Comparison of ENCODE assay signal across 8 cellular contexts in the genomic region with DNA sequence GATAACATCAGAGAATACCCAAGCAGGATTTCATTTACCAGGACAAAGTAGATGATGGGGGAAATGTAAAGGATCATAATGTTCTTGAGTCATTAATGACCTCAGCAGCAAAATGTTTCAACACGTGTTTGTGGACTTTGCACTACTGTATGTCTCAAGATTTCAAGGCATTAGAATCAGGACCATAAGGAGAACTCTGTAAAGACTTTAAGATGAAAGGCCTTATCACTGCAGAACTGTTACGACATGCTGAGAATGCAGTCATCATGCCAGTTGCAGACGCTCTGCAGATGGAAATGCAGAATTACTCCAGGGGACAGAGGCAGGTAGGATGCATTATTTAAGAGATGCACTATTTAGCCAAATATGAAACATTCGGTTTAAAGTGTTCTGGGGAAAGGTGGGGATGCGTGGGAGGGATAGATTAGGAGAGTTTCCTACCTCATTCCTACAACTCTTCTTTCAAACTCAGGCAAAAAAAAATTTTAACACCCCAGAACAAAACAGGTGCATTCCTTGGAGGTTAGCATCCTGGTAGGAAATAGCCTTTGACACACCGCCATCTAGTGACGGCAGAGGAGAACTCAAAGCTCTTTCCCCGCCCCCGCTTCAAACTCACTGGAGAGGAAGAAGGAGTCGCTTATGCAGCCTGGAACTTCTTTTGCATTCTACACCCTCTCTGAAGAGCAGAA. TPM values are rescaled to one million over a fixed set of nuclear protein-coding genes. Genes with fewer than 3 reads are reported as not detected.
DNase-seq lines count a peak whose midpoint lies in the region; ATAC-seq and TF ChIP-seq lines count a peak whose summit lies in the region.

No MANE protein-coding gene starts in this region.

- H3K27me3 ChIP-seq in RWPE2 (ENCODE audit: insufficient read depth, poor library complexity, severe bottlenecking) (no peaks in the 10 kb centered on the region), gastroesophageal sphincter (no peaks in the 10 kb centered on the region), ovary (no peaks in the 10 kb centered on the region), tibial nerve (no peaks in the 10 kb centered on the region)

- TF ChIP-seq EP300 in gastroesophageal sphincter (IDR thresholded peaks at IDR 0.05), result no peak
- no peak for TF ChIP-seq EP300 in ovary (IDR thresholded peaks at IDR 0.05)
- no peak for TF ChIP-seq EP300 in tibial nerve (IDR thresholded peaks at IDR 0.05)

- 5 to 12% methylated on average over 10 of the region's 10 CpGs for WGBS in gastroesophageal sphincter (ENCODE audit: low coverage in 1 of 2), 2 donors
- WGBS in ovary, 3 donors, result 4 to 9% (median 4%) methylated on average over 10 of the region's 10 CpGs
- WGBS in tibial nerve, 2 donors, result 5 to 6% methylated on average over 10 of the region's 10 CpGs

- DNase-seq in NCI-H2081 (lab: John Stamatoyannopoulos, UW) (peak; percentile 51 to 63), NCI-H2081 treated with DMSO at 0.1 percent for 48 hours (lab: John Stamatoyannopoulos, UW) (no peak), HuH-7.5 (ENCODE audit: low spot score) (peak; percentile 52), RWPE2 (ENCODE audit: low spot score) (peak; percentile 64), ovary (peak; percentile 41 to 60 (median 57)), tibial nerve (ENCODE audit: low spot score in 2 of 2) (peak; percentile 47 to 75)
- DNase-seq in activated effector memory CD4-positive, alpha-beta T cell treated with Interleukin-2 at 50 U/mL for 16 hours, result peak; percentile 39

- no peak overlapping the region for H3K4me3 ChIP-seq in RWPE2 (ENCODE audit: severe bottlenecking)
- no peak overlapping the region for H3K4me3 ChIP-seq in gastroesophageal sphincter
- H3K4me3 ChIP-seq in ovary, result no peak overlapping the region
- no peak overlapping the region for H3K4me3 ChIP-seq in tibial nerve

- ATAC-seq in RWPE2 (ENCODE audit: low read depth) (peak; percentile 91), gastroesophageal sphincter (no peak)

- H3K36me3 ChIP-seq in RWPE2 (ENCODE audit: low read depth), result no peaks in the 10 kb centered on the region
- no peaks in the 10 kb centered on the region for H3K36me3 ChIP-seq in gastroesophageal sphincter
- no peaks in the 10 kb centered on the region for H3K36me3 ChIP-seq in ovary
- H3K36me3 ChIP-seq in tibial nerve, result no peaks in the 10 kb centered on the region

- H3K27ac ChIP-seq in RWPE2 (ENCODE audit: poor library complexity, severe bottlenecking) (no peak overlapping the region), gastroesophageal sphincter (no peak overlapping the region), ovary (no peak overlapping the region), tibial nerve (no peak overlapping the region)

- H3K4me1 ChIP-seq in RWPE2 (ENCODE audit: insufficient read depth, poor library complexity, severe bottlenecking) (peaks cover 3% of the 10 kb centered on the region), gastroesophageal sphincter (no peaks in the 10 kb centered on the region), ovary (ENCODE audit: insufficient read depth) (no peaks in the 10 kb centered on the region), tibial nerve (no peaks in the 10 kb centered on the region)

- TF ChIP-seq CTCF in RWPE2 (IDR thresholded peaks at IDR 0.05; ENCODE audit: poor library complexity, severe bottlenecking) (peak; percentile 85), gastroesophageal sphincter (IDR thresholded peaks at IDR 0.05) (peak; percentile 72 to 84 (median 73)), ovary (IDR thresholded peaks at IDR 0.05) (peak; percentile 26 to 57 (median 34)), tibial nerve (IDR thresholded peaks at IDR 0.05) (peak; percentile 67 to 80 (median 74))

- intact Hi-C loops in ovary (cut with DNase I), result loop anchor here in 3 of 4 donors (10.0 kb wide), 2 partner anchors 344 to 654 kb away; no protein-coding TSS in a partner anchor

- TF ChIP-seq POLR2A in gastroesophageal sphincter (IDR thresholded peaks at IDR 0.05) (no peak), ovary (IDR thresholded peaks at IDR 0.05) (no peak), tibial nerve (IDR thresholded peaks at IDR 0.05) (no peak)

- no peaks in the 10 kb centered on the region for H3K9me3 ChIP-seq in RWPE2 (ENCODE audit: severe bottlenecking)
- no peaks in the 10 kb centered on the region for H3K9me3 ChIP-seq in gastroesophageal sphincter
- no peaks in the 10 kb centered on the region for H3K9me3 ChIP-seq in ovary
- no peaks in the 10 kb centered on the region for H3K9me3 ChIP-seq in tibial nerve

RNA-seq across cellular contexts. Expression of gene TOPAZ1, which starts 43.3 kb away (rescaled TPM):
- not detected for total RNA-seq in gastroesophageal sphincter
- total RNA-seq in ovary, result not detected
- under 1 TPM in 1 of 2 donors, not detected in 1; 0.02 TPM for polyA plus RNA-seq in ovary
- not detected for total RNA-seq in tibial nerve

Comparison
In these comparisons a context has a peak if more than half of its experiments do, and no peak if none do; other contexts are left out.
1. CTCF ChIP-seq: peak in every context shown above with its lines; median percentile 85 in RWPE2; 74 in tibial nerve; 73 in gastroesophageal sphincter; 34 in ovary.